In genomic region chr4:137648531-137648930, GRCh38 we compare ENCODE assay signal across 23 cellular contexts.
"Had no signal": no experiment of that assay in that cellular context is flagged by ENCODE, and none has a peak within 500 bp of the region (broad histone marks: within the 10 kb centered on the region; RNA-seq: fewer than 3 reads in every experiment).

No MANE protein-coding gene starts in this region.

- H3K36me3 ChIP-seq: esophagus squamous epithelium, right lobe of liver, vagina had no signal

- H3K36me3 Mint-ChIP-seq: activated naive CD8-positive, alpha-beta T cell; mesothelial cell of epicardium; naive thymus-derived CD4-positive, alpha-beta T cell; type B pancreatic cell had no signal

- H3K27me3 ChIP-seq: esophagus squamous epithelium, right lobe of liver, vagina had no signal

- H3K27me3 Mint-ChIP-seq: activated CD4-positive, alpha-beta T cell treated with anti-CD3 and anti-CD28 coated beads for 36 hours; activated naive CD8-positive, alpha-beta T cell; naive thymus-derived CD4-positive, alpha-beta T cell; stimulated activated naive CD8-positive, alpha-beta T cell treated with anti-CD3 and anti-CD28 coated beads, Interleukin-15, Interleukin-2, amounts not matched to agents 100 ng/mL and 50 ng/mL, for 24 hours; type B pancreatic cell had no signal

- H3K4me1 Mint-ChIP-seq: activated CD4-positive, alpha-beta T cell treated with anti-CD3 and anti-CD28 coated beads for 36 hours; naive thymus-derived CD4-positive, alpha-beta T cell had no signal

- H3K27ac ChIP-seq: epithelial cell of prostate, esophagus squamous epithelium, right lobe of liver, vagina had no signal

- DNase-seq: activated CD4-positive, alpha-beta T cell treated with anti-CD3 and anti-CD28 coated beads for 36 hours; activated CD4-positive, alpha-beta T cell treated with anti-CD3 and anti-CD28 coated beads, Interleukin-2, amount 50 U/mL, for 48 hours; activated CD4-positive, CD25-positive, alpha-beta regulatory T cell; activated CD8-positive, alpha-beta memory T cell treated with anti-CD3 and anti-CD28 coated beads for 24 hours; activated effector memory CD4-positive, alpha-beta T cell treated with Interleukin-2 at 50 U/mL for 16 hours; activated naive CD4-positive, alpha-beta T cell treated with Interleukin-2 at 50 U/mL for 16 hours; dermis blood vessel endothelial cell; effector CD4-positive, alpha-beta T cell; esophagus squamous epithelium; glutamatergic neuron; hippocampal formation; left colon; mammary epithelial cell; naive thymus-derived CD4-positive, alpha-beta T cell; right lobe of liver; stimulated activated CD4-positive, alpha-beta T cell treated with anti-CD3 and anti-CD28 coated beads, Interleukin-12 subunit alpha, Interleukin-12 subunit beta, amount 100 ng/mL, for 4 hours; stimulated activated CD4-positive, alpha-beta T cell treated with anti-CD3 and anti-CD28 coated beads, Interleukin-4, amount 100 ng/mL, for 1 hour had no signal

- ATAC-seq: activated CD4-positive, alpha-beta T cell treated with anti-CD3 and anti-CD28 coated beads for 36 hours; left colon; naive thymus-derived CD4-positive, alpha-beta T cell; right lobe of liver had no signal

- H3K4me3 Mint-ChIP-seq: activated CD4-positive, alpha-beta T cell treated with anti-CD3 and anti-CD28 coated beads for 36 hours; activated naive CD8-positive, alpha-beta T cell; mesothelial cell of epicardium; naive thymus-derived CD4-positive, alpha-beta T cell; stimulated activated naive CD8-positive, alpha-beta T cell treated with anti-CD3 and anti-CD28 coated beads, Interleukin-15, Interleukin-2, amounts not matched to agents 100 ng/mL and 50 ng/mL, for 24 hours; type B pancreatic cell had no signal

- H3K9me3 Mint-ChIP-seq: mesothelial cell of epicardium; stimulated activated naive CD8-positive, alpha-beta T cell treated with anti-CD3 and anti-CD28 coated beads, Interleukin-15, Interleukin-2, amounts not matched to agents 100 ng/mL and 50 ng/mL, for 24 hours; type B pancreatic cell had no signal

- H3K4me3 ChIP-seq: esophagus squamous epithelium, right lobe of liver, vagina had no signal

- H3K4me1 ChIP-seq: esophagus squamous epithelium, right lobe of liver, vagina had no signal

- H3K27ac Mint-ChIP-seq: activated CD4-positive, alpha-beta T cell treated with anti-CD3 and anti-CD28 coated beads for 36 hours; activated naive CD8-positive, alpha-beta T cell; mesothelial cell of epicardium; naive thymus-derived CD4-positive, alpha-beta T cell; stimulated activated naive CD8-positive, alpha-beta T cell treated with anti-CD3 and anti-CD28 coated beads, Interleukin-15, Interleukin-2, amounts not matched to agents 100 ng/mL and 50 ng/mL, for 24 hours; type B pancreatic cell had no signal

- H3K9me3 ChIP-seq: esophagus squamous epithelium, right lobe of liver, vagina had no signal
